10 cellular contexts compared by ENCODE assay signal in genomic region chr18:62485684-62486083, GRCh38. TPM values are rescaled to one million over a fixed set of nuclear protein-coding genes. Genes with fewer than 3 reads are reported as not detected.
DNase-seq lines count a peak whose midpoint lies in the region; ATAC-seq and TF ChIP-seq lines count a peak whose summit lies in the region.
"Had no signal": no experiment of that assay in that cellular context is flagged by ENCODE, and none has a peak within 500 bp of the region (broad histone marks: within the 10 kb centered on the region; RNA-seq: fewer than 3 reads in every experiment).

No MANE protein-coding gene starts in this region.

- H3K9me3 ChIP-seq in RWPE2 (ENCODE audit: severe bottlenecking), result peaks cover 2% of the 10 kb centered on the region

- H3K27me3 ChIP-seq in RWPE2 (ENCODE audit: insufficient read depth, poor library complexity, severe bottlenecking), result no peaks in the 10 kb centered on the region

- peak; percentile 9 for DNase-seq in activated T-cell treated with anti-CD3 and anti-CD28 coated beads for 48 hours (ENCODE audit: low read depth)
- no peak for DNase-seq in activated T-cell treated with anti-CD3 and anti-CD28 coated beads, Interleukin-2, amount 50 U/mL, for 1 hour
- peak; percentile 77 for DNase-seq in RWPE2 (ENCODE audit: low spot score)
- DNase-seq in foreskin melanocyte, result peak; percentile 42
- DNase-seq in superior temporal gyrus (ENCODE audit: extremely low spot score), result peak; percentile 45
- no peak for DNase-seq in cardiac septum (ENCODE audit: low spot score)
- DNase-seq: CD4-positive, CD25-positive, alpha-beta regulatory T cell; NCI-H446 treated with DMSO at 0.1 percent for 48 hours had no signal

- no peaks in the 10 kb centered on the region for H3K36me3 ChIP-seq in RWPE2 (ENCODE audit: low read depth)

- TF ChIP-seq CTCF in RWPE2 (IDR thresholded peaks at IDR 0.05; ENCODE audit: poor library complexity, severe bottlenecking), result no peak

- peak; percentile 93 for ATAC-seq in RWPE2 (ENCODE audit: low read depth)
- ATAC-seq in GM21367 (IDR thresholded peaks at IDR 0.05; ENCODE audit: unreplicated experiment), result no peak
- no peak for ATAC-seq in HG03280 (IDR thresholded peaks at IDR 0.05; ENCODE audit: unreplicated experiment)

- peak overlapping the region; percentile 85 for H3K27ac ChIP-seq in RWPE2 (ENCODE audit: poor library complexity, severe bottlenecking)

- H3K4me1 ChIP-seq in RWPE2 (ENCODE audit: insufficient read depth, poor library complexity, severe bottlenecking), result peaks cover 16% of the 10 kb centered on the region

- intact Hi-C loops in cardiac septum (cut with DNase I), result no loop called here

- H3K4me3 ChIP-seq in RWPE2 (ENCODE audit: severe bottlenecking), result no peak overlapping the region

RNA-seq across cellular contexts. Expression of gene ZCCHC2, which starts 37.1 kb away (rescaled TPM):
- 19.1 TPM for total RNA-seq in cardiac septum

Comparison
In these comparisons a context has a peak if more than half of its experiments do, and no peak if none do; other contexts are left out.
1. DNase-seq: peak in activated T-cell treated with anti-CD3 and anti-CD28 coated beads for 48 hours (single experiment), RWPE2 (single experiment), foreskin melanocyte (single experiment) and superior temporal gyrus (single experiment); none in activated T-cell treated with anti-CD3 and anti-CD28 coated beads, Interleukin-2, amount 50 U/mL, for 1 hour (single experiment) and cardiac septum (single experiment).